ENCODE assay signal across 8 cellular contexts in the genomic region with DNA sequence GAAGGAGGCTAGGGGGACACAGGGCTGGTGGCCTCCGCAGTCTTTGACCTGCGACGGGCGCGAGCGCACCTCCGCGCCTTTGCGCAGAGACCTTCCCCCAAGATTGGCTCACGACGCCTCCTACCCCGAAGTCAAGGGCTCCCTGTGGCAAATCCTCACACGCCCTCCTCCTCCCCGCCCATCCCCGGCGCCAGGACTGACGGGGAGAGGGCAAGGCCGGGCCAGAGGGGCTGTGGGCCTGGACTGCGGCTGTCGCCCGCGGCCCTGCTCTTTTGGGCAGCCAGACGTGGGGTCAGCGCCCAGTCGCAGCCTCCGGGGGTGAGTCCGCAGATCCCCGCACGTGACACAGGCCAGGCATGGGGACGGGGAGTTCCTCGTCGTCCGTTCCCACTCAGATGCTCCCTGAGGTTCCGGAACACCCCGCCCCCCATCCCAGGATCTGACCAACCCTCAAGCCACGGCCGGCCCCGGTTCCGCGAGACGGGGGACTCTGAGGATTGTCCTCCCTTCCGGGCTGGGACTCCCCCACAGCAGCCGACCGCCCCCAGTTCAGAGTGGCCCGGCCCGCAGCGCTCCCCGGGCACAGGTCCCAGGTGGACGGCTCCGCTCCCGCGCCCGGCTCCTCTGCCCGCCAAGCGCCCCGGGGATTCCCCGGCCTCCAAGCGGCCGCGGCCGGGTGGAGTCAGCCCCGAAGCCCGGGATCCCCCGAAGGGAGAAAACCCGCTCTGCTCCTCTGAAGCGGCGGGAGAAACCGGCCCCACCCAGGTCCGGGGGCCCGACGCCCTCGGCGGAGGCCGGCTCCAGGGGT. TPM values are rescaled to one million over a fixed set of nuclear protein-coding genes. Genes with fewer than 3 reads are reported as not detected.
DNase-seq lines count a peak whose midpoint lies in the region; ATAC-seq and TF ChIP-seq lines count a peak whose summit lies in the region.

No MANE protein-coding gene starts in this region.

- H3K9ac ChIP-seq in HUES64 (ENCODE audit: low read depth, low read length) (peak overlapping the region; percentile 27; the same call in 1 of the 2 replicates), parathyroid adenoma (no peak overlapping the region)

- CTCF ChIA-PET in activated CD8-positive, alpha-beta memory T cell treated with anti-CD3 and anti-CD28 coated beads, Interleukin-2, amount 10 ng/mL, durations not matched to agents 7 days and 5 days (lab: Charles Lee) = interaction anchor here (1.8 kb wide), 1 partner anchor 64 kb away, joined by 8 read pairs; no protein-coding TSS in a partner anchor

- H3K79me2 ChIP-seq in parathyroid adenoma = no peaks in the 10 kb centered on the region

- H3K4me3 ChIP-seq in HUES64 (ENCODE audit: low read length) (peak overlapping the region; percentile 71), parathyroid adenoma (ENCODE audit: low read depth, low read length) (peak overlapping the region; percentile 37), aorta (ENCODE audit: low read length in 2 of 2) (peak overlapping the region; percentile 72 to 86)

- H3K27me3 Mint-ChIP-seq in activated CD8-positive, alpha-beta memory T cell treated with anti-CD3 and anti-CD28 coated beads, Interleukin-2, amount 10 ng/mL, durations not matched to agents 7 days and 5 days = peaks cover 28% of the 10 kb centered on the region

- ATAC-seq in GM21447 (IDR thresholded peaks at IDR 0.05; ENCODE audit: unreplicated experiment) = peak; percentile 30
- ATAC-seq in activated CD8-positive, alpha-beta memory T cell treated with anti-CD3 and anti-CD28 coated beads, Interleukin-2, amount 10 ng/mL, durations not matched to agents 7 days and 5 days = peak; percentile 56
- ATAC-seq in foreskin keratinocyte = peak; percentile 80
- ATAC-seq in aorta (ENCODE audit: low FRiP score) = peak; percentile 49

- H3K4me1 ChIP-seq in HUES64 (ENCODE audit: insufficient read depth, low read length) (peaks cover 23% of the 10 kb centered on the region), foreskin keratinocyte (no peaks in the 10 kb centered on the region), parathyroid adenoma (no peaks in the 10 kb centered on the region), aorta (ENCODE audit: control insufficient read depth in 1 of 2, insufficient read depth in 2 of 2, low read length in 2 of 2) (no peaks in the 10 kb centered on the region)

- peak overlapping the region; percentile 31 for H2AFZ ChIP-seq in parathyroid adenoma

- H3K4me2 ChIP-seq in parathyroid adenoma (ENCODE audit: low read length) = peak overlapping the region; percentile 73

- H3K27ac Mint-ChIP-seq in activated CD8-positive, alpha-beta memory T cell treated with anti-CD3 and anti-CD28 coated beads, Interleukin-2, amount 10 ng/mL, durations not matched to agents 7 days and 5 days = no peak overlapping the region

- no peaks in the 10 kb centered on the region for H3K9me3 Mint-ChIP-seq in activated CD8-positive, alpha-beta memory T cell treated with anti-CD3 and anti-CD28 coated beads, Interleukin-2, amount 10 ng/mL, durations not matched to agents 7 days and 5 days (ENCODE audit: low read depth)

- no peaks in the 10 kb centered on the region for H3K9me3 ChIP-seq in HUES64 (ENCODE audit: insufficient read depth, low read depth, low read length)
- no peaks in the 10 kb centered on the region for H3K9me3 ChIP-seq in parathyroid adenoma (ENCODE audit: control insufficient read depth, low read length)
- no peaks in the 10 kb centered on the region for H3K9me3 ChIP-seq in aorta (ENCODE audit: control insufficient read depth, low read length)

- no peaks in the 10 kb centered on the region for H3K36me3 Mint-ChIP-seq in activated CD8-positive, alpha-beta memory T cell treated with anti-CD3 and anti-CD28 coated beads, Interleukin-2, amount 10 ng/mL, durations not matched to agents 7 days and 5 days

- H3K4me3 Mint-ChIP-seq in activated CD8-positive, alpha-beta memory T cell treated with anti-CD3 and anti-CD28 coated beads, Interleukin-2, amount 10 ng/mL, durations not matched to agents 7 days and 5 days = peak overlapping the region; percentile 48

- TF ChIP-seq CTCF in foreskin keratinocyte (conservative IDR thresholded peaks at IDR 0.05) = no peak
- no peak for TF ChIP-seq CTCF in parathyroid adenoma (IDR thresholded peaks at IDR 0.05)

- H3K27ac ChIP-seq in HUES64 (ENCODE audit: low read depth, low read length) (peak overlapping the region; percentile 30; the same call in 1 of the 2 replicates), foreskin keratinocyte (peak overlapping the region; percentile 89), parathyroid adenoma (no peak overlapping the region), aorta (ENCODE audit: low read depth in 1 of 2, low read length in 2 of 2) (no peak overlapping the region)

- peaks cover 95% of the 10 kb centered on the region for H3K27me3 ChIP-seq in HUES64 (ENCODE audit: insufficient read depth, low read length)
- peaks cover 21% of the 10 kb centered on the region for H3K27me3 ChIP-seq in foreskin keratinocyte
- H3K27me3 ChIP-seq in parathyroid adenoma (ENCODE audit: control insufficient read depth, insufficient read depth, low read length) = no peaks in the 10 kb centered on the region
- no peaks in the 10 kb centered on the region for H3K27me3 ChIP-seq in aorta (ENCODE audit: control insufficient read depth in 1 of 2, insufficient read depth in 2 of 2, low read length in 1 of 2)

- DNase-seq in CMK (ENCODE audit: low read depth) (peak; percentile 63), foreskin keratinocyte (no peak), aorta (peak; percentile 59 to 83), NCI-H446 (lab: John Stamatoyannopoulos, UW) (no peak)
- peak; percentile 61 for DNase-seq in activated CD8-positive, alpha-beta memory T cell treated with anti-CD3 and anti-CD28 coated beads, Interleukin-2, amount 10 ng/mL, durations not matched to agents 7 days and 5 days

- H3K4me1 Mint-ChIP-seq in activated CD8-positive, alpha-beta memory T cell treated with anti-CD3 and anti-CD28 coated beads, Interleukin-2, amount 10 ng/mL, durations not matched to agents 7 days and 5 days = peaks cover 29% of the 10 kb centered on the region

- intact Hi-C loops in aorta (cut with DNase I) = no loop called here

- 1% methylated on average over 74 of the region's 74 CpGs for WGBS in HUES64
- 8 to 11% methylated on average over 51 to 74 of the region's 74 CpGs for WGBS in aorta, 2 donors

- no peaks in the 10 kb centered on the region for H3K36me3 ChIP-seq in HUES64 (ENCODE audit: insufficient read depth, low read length)
- no peaks in the 10 kb centered on the region for H3K36me3 ChIP-seq in parathyroid adenoma (ENCODE audit: control insufficient read depth, insufficient read depth, low read length)
- no peaks in the 10 kb centered on the region for H3K36me3 ChIP-seq in aorta (ENCODE audit: control insufficient read depth in 1 of 2, insufficient read depth in 2 of 2, low read length in 1 of 2)

RNA-seq across cellular contexts. Expression of a gene that starts 0.5 kb away (rescaled TPM):
- polyA plus RNA-seq in HUES64 (2013, experiment 1 of 2) = 4.8 TPM
- polyA plus RNA-seq in HUES64 (2013, experiment 2 of 2) = 3.2 TPM
- total RNA-seq in activated CD8-positive, alpha-beta memory T cell treated with anti-CD3 and anti-CD28 coated beads, Interleukin-2, amount 10 ng/mL, durations not matched to agents 7 days and 5 days = 10 to 100 TPM in 1 of 2 experiments, 1 to 10 TPM in 1; 6.8 to 13.8 TPM
- 1.8 and 4.3 TPM in 2 replicates for total RNA-seq in foreskin keratinocyte
- 0.31 and 0.87 TPM in 2 replicates for polyA plus RNA-seq in foreskin keratinocyte
- total RNA-seq in aorta = 1 to 10 TPM; 3.3 to 4.9 TPM
- 1 to 10 TPM in 1 of 2 donors, under 1 TPM in 1; 0.75 to 3.2 TPM for polyA plus RNA-seq in aorta

Comparison
In these comparisons a context has a peak if more than half of its experiments do, and no peak if none do; other contexts are left out.
1. DNase-seq: peak in CMK (single experiment), activated CD8-positive, alpha-beta memory T cell treated with anti-CD3 and anti-CD28 coated beads, Interleukin-2, amount 10 ng/mL, durations not matched to agents 7 days and 5 days (single experiment) and aorta (2 of 2); none in foreskin keratinocyte (0 of 2) and NCI-H446 (0 of 2).
2. ATAC-seq: peak in every context shown above with its lines; median percentile 80 in foreskin keratinocyte; 56 in activated CD8-positive, alpha-beta memory T cell treated with anti-CD3 and anti-CD28 coated beads, Interleukin-2, amount 10 ng/mL, durations not matched to agents 7 days and 5 days; 49 in aorta; 30 in GM21447.
3. H3K27ac ChIP-seq: peak in HUES64 (single experiment) and foreskin keratinocyte (single experiment); none in parathyroid adenoma (single experiment) and aorta (0 of 2).
4. Peak in every context shown above with its lines, with median percentiles within 50 percentile points of each other: H3K4me3 ChIP-seq.